In the genomic region with DNA sequence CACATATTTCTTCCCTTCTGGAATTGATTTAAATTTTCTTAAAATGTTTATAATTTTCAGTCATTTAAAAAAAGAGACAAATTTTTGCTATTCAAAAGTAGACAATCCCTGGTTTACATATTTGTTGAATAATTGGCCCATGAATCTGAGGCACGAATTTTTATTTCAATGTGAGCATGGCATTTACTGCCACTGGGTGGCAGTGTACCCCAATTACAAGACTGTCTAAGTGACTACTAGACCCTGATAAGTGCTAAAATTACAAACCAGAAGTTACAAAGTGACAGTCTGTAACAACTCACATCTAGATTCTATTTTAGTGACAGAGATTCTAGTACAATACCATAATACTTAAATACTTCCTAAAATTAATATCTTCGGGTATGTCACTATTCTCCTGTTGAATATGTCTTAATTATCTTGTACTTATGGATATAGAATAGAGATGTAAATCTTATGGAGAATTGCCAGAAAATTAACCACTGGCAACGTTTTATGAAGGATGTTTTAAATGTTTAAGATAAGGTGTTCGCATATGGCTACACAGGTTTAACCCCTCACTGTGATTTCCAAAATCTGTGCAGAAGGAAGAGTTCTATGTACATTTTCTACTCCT, we compare ENCODE assay signal across 1 cellular context.
TF ChIP-seq lines count a peak whose summit lies in the region.

No MANE protein-coding gene starts in this region.

TF ChIP-seq in H1, 55 proteins besides CTCF, POLR2A, EP300 and RAD21:
- TF ChIP-seq SP4 (IDR thresholded peaks at IDR 0.05; ENCODE audit: low read length), result no peak
- TF ChIP-seq, protein P1, sequence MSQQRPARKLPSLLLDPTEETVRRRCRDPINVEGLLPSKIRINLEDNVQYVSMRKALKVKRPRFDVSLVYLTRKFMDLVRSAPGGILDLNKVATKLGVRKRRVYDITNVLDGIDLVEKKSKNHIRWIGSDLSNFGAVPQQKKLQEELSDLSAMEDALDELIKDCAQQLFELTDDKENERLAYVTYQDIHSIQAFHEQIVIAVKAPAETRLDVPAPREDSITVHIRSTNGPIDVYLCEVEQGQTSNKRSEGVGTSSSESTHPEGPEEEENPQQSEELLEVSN (IDR thresholded peaks at IDR 0.05), result no peak
- no peak for TF ChIP-seq SIN3A (conservative IDR thresholded peaks at IDR 0.05 in 1 of 2, IDR thresholded peaks at IDR 0.05 in 1 of 2; ENCODE audit: low read depth in 1 of 2, low read length in 2 of 2)
- TF ChIP-seq BCL11A (IDR thresholded peaks at IDR 0.05; ENCODE audit: low read depth in 2 of 2, low read length in 2 of 2), result no peak
- TF ChIP-seq JUND (IDR thresholded peaks at IDR 0.05; ENCODE audit: low read length), result no peak
- no peak for TF ChIP-seq SIX5 (IDR thresholded peaks at IDR 0.05; ENCODE audit: low read depth, low read length)
- no peak for TF ChIP-seq YY1 (IDR thresholded peaks at IDR 0.05; ENCODE audit: low read depth, low read length)
- TF ChIP-seq NANOG (IDR thresholded peaks at IDR 0.05; ENCODE audit: insufficient read depth, low read depth, low read length, poor library complexity, severe bottlenecking), result no peak
